In the genomic region with DNA sequence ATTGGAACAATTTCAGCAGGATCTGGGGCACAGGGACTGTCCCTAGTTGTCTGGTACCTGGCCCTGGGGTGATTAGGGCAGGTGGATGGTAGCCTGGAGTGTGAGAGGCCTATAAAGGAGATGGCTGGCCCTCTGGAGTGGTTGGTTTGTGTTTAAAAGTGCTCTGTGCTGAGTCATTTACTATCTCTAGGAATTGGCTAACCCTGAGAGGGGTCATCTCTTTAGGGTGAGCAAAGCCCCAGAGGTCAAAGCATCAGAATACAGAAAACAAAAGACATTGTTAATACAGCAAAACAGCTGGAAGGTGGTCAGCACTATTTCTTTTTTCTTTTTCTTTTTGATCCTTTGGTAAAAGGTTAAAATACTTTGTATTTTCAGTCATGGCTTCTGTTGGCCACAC, we compare ENCODE assay signal across 28 cellular contexts.
"Had no signal": no experiment of that assay in that cellular context is flagged by ENCODE, and none has a peak within 500 bp of the region (broad histone marks: within the 10 kb centered on the region; RNA-seq: fewer than 3 reads in every experiment).

No MANE protein-coding gene starts in this region.

- ATAC-seq: natural killer cell; psoas muscle; right lobe of liver; stimulated activated effector memory CD8-positive, alpha-beta T cell treated with anti-CD3 and anti-CD28 coated beads, Interleukin-12 subunit alpha, Interleukin-12 subunit beta, amount 100 ng/mL, for 72 hours; stimulated activated naive B cell treated with anti-CD40 and anti-IgM and Interleukin-4, amounts not matched to agents 10 μg/mL and 1 μg/mL and 100 μg/mL, for 72 hours had no signal

- H3K79me2 ChIP-seq: parathyroid adenoma had no signal

- H3K27ac ChIP-seq: neutrophil, ovary, parathyroid adenoma, psoas muscle, right lobe of liver, sigmoid colon, stomach, thoracic aorta, thyroid gland, upper lobe of left lung, vagina had no signal

- H3K4me1 Mint-ChIP-seq: natural killer cell; stimulated activated effector memory CD8-positive, alpha-beta T cell treated with anti-CD3 and anti-CD28 coated beads, Interleukin-12 subunit alpha, Interleukin-12 subunit beta, amount 100 ng/mL, for 72 hours; stimulated activated naive B cell treated with anti-CD40 and anti-IgM and Interleukin-4, amounts not matched to agents 10 μg/mL and 1 μg/mL and 100 μg/mL, for 72 hours had no signal

- DNase-seq: natural killer cell; nucleus accumbens; ovary; posterior cingulate gyrus; psoas muscle; right cardiac atrium; right lobe of liver; sigmoid colon; small intestine; stimulated activated CD4-positive, alpha-beta T cell treated with anti-CD3 and anti-CD28 coated beads, Interleukin-15, amount 100 ng/mL, for 24 hours; stimulated activated CD4-positive, alpha-beta T cell treated with anti-CD3 and anti-CD28 coated beads, Interleukin-2, amount 100 ng/mL, for 24 hours; stimulated activated CD4-positive, alpha-beta T cell treated with anti-CD3 and anti-CD28 coated beads, Interleukin-2, amount 100 ng/mL, for 48 hours; stimulated activated CD4-positive, alpha-beta T cell treated with anti-CD3 and anti-CD28 coated beads, Interleukin-4, amount 100 ng/mL, for 24 hours; stimulated activated naive B cell treated with anti-CD40 and anti-IgM and Interleukin-4, amounts not matched to agents 10 μg/mL and 1 μg/mL and 100 μg/mL, for 72 hours; stimulated activated naive CD4-positive, alpha-beta T cell treated with Interleukin-2 at 50 U/mL for 16 hours; stomach; thyroid gland; trophoblast cell; upper lobe of left lung had no signal

- H3K9me3 Mint-ChIP-seq: natural killer cell; stimulated activated effector memory CD8-positive, alpha-beta T cell treated with anti-CD3 and anti-CD28 coated beads, Interleukin-12 subunit alpha, Interleukin-12 subunit beta, amount 100 ng/mL, for 72 hours; stimulated activated naive CD8-positive, alpha-beta T cell treated with anti-CD3 and anti-CD28 coated beads, Interleukin-15, Interleukin-2, amounts not matched to agents 100 ng/mL and 50 ng/mL, for 24 hours had no signal

- H3K9ac ChIP-seq: parathyroid adenoma had no signal

- H3K27ac Mint-ChIP-seq: natural killer cell; progenitor cell of endocrine pancreas; stimulated activated effector memory CD8-positive, alpha-beta T cell treated with anti-CD3 and anti-CD28 coated beads, Interleukin-12 subunit alpha, Interleukin-12 subunit beta, amount 100 ng/mL, for 72 hours; stimulated activated naive B cell treated with anti-CD40 and anti-IgM and Interleukin-4, amounts not matched to agents 10 μg/mL and 1 μg/mL and 100 μg/mL, for 72 hours; stimulated activated naive CD8-positive, alpha-beta T cell treated with anti-CD3 and anti-CD28 coated beads, Interleukin-15, Interleukin-2, amounts not matched to agents 100 ng/mL and 50 ng/mL, for 24 hours had no signal

- H2AFZ ChIP-seq: parathyroid adenoma had no signal

- H3K4me1 ChIP-seq: parathyroid adenoma, psoas muscle, right lobe of liver, sigmoid colon, stomach, thyroid gland, upper lobe of left lung, vagina had no signal

- H3K36me3 ChIP-seq: neutrophil, ovary, right lobe of liver, sigmoid colon, stomach, thoracic aorta, thyroid gland, tibial nerve, upper lobe of left lung, vagina had no signal

- H3K4me3 ChIP-seq: ovary, psoas muscle, right lobe of liver, sigmoid colon, stomach, thoracic aorta, thyroid gland, tibial nerve, upper lobe of left lung, vagina had no signal

- H3K36me3 Mint-ChIP-seq: natural killer cell; stimulated activated effector memory CD8-positive, alpha-beta T cell treated with anti-CD3 and anti-CD28 coated beads, Interleukin-12 subunit alpha, Interleukin-12 subunit beta, amount 100 ng/mL, for 72 hours; stimulated activated naive B cell treated with anti-CD40 and anti-IgM and Interleukin-4, amounts not matched to agents 10 μg/mL and 1 μg/mL and 100 μg/mL, for 72 hours had no signal

- H3K9me3 ChIP-seq: neutrophil, ovary, psoas muscle, right lobe of liver, sigmoid colon, stomach, thoracic aorta, thyroid gland, tibial nerve, upper lobe of left lung, vagina had no signal

- H3K27me3 ChIP-seq: neutrophil, ovary, right lobe of liver, sigmoid colon, stomach, thyroid gland, tibial nerve, upper lobe of left lung, vagina had no signal

- H3K4me3 Mint-ChIP-seq: natural killer cell; nephron; stimulated activated effector memory CD8-positive, alpha-beta T cell treated with anti-CD3 and anti-CD28 coated beads, Interleukin-12 subunit alpha, Interleukin-12 subunit beta, amount 100 ng/mL, for 72 hours; stimulated activated naive B cell treated with anti-CD40 and anti-IgM and Interleukin-4, amounts not matched to agents 10 μg/mL and 1 μg/mL and 100 μg/mL, for 72 hours; stimulated activated naive CD8-positive, alpha-beta T cell treated with anti-CD3 and anti-CD28 coated beads, Interleukin-15, Interleukin-2, amounts not matched to agents 100 ng/mL and 50 ng/mL, for 24 hours had no signal
